In the genomic region with DNA sequence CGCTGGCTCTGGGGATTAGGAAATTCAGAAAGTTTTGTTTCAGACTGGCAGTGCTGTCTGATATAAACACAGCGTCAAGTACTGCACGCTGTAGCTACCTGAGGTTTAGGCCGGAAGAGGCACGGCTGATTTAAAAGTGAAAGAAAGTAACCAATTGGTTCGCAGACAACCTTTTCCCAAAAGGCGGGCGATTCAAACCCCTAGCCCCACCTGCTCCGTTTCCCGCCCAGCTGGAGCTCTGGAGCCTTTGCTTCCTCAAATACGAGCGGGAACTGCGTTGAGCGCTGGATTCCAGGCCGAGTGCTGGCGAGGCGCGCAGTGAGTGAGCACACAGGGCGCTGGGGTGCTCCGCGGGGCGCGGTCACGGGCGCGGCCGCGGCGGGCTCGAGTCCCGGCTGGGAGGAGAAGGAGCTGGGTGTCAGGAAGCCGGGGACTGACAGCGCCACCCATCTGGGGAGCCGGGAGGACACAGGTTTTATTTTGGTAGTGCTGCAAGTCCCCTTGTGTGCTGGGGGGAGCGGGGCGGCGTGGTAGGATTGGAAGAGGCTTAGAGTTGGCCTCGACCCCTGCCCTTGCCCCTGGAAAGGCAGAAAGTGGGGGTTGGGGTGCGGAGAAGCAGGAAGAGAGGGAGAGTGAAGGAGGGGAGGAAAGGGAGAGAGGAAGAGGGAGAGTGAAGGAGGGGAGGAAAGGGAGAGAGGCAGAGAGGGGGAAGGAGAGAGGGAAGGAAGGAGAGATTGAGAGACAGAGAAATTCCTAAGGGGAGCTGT, we compare ENCODE assay signal across 1 cellular context.
TF ChIP-seq lines count a peak whose summit lies in the region.

No MANE protein-coding gene starts in this region.

TF ChIP-seq in H1, 55 proteins besides CTCF, POLR2A, EP300 and RAD21:
- TF ChIP-seq TAF1 (IDR thresholded peaks at IDR 0.05; ENCODE audit: low read depth, low read length) (peak; percentile 49; the same call in 1 of the 2 replicates), HDAC2 (IDR thresholded peaks at IDR 0.05; ENCODE audit: borderline replicate concordance in 1 of 2, low read depth in 2 of 2, low read length in 2 of 2) (peak in 1 of 2 experiments; percentile 98; a peak in 3 of 4 replicates), TEAD4 (IDR thresholded peaks at IDR 0.05; ENCODE audit: low read depth, low read length) (peak; percentile 65), CBX5 (IDR thresholded peaks at IDR 0.05; ENCODE audit: low read depth, low read length) (no peak), BRCA1 (IDR thresholded peaks at IDR 0.05; ENCODE audit: low read depth, low read length) (no peak), BACH1 (IDR thresholded peaks at IDR 0.05; ENCODE audit: low read length) (no peak), CHD1 (IDR thresholded peaks at IDR 0.05; ENCODE audit: low read depth, low read length) (no peak), MAFK (IDR thresholded peaks at IDR 0.05; ENCODE audit: low read depth, low read length) (no peak), GABPA (IDR thresholded peaks at IDR 0.05; ENCODE audit: borderline replicate concordance, insufficient read depth, low read length) (no peak), EZH2 (IDR thresholded peaks at IDR 0.05; ENCODE audit: low read depth, low read length, severe bottlenecking) (no peak), CTBP2 (IDR thresholded peaks at IDR 0.05; ENCODE audit: borderline replicate concordance, insufficient read depth, insufficient read length, low read length) (peak; percentile 80), RXRA (IDR thresholded peaks at IDR 0.05; ENCODE audit: insufficient read depth, low read depth, low read length) (no peak), SRF (IDR thresholded peaks at IDR 0.05; ENCODE audit: low read depth, low read length) (no peak), EGR1 (IDR thresholded peaks at IDR 0.05; ENCODE audit: borderline replicate concordance, low read depth, low read length) (peak; percentile 18; the same call in 1 of the 2 replicates), NANOG (IDR thresholded peaks at IDR 0.05; ENCODE audit: insufficient read depth, low read depth, low read length, poor library complexity, severe bottlenecking) (no peak), SAP30 (IDR thresholded peaks at IDR 0.05; ENCODE audit: insufficient read depth, insufficient replicate concordance, low read length) (peak; percentile 20), PHF8 (conservative IDR thresholded peaks at IDR 0.05; ENCODE audit: low read depth, low read length) (peak; percentile 57), POLR2AphosphoS5 (IDR thresholded peaks at IDR 0.05; ENCODE audit: low read depth, low read length) (no peak), SIN3A (conservative IDR thresholded peaks at IDR 0.05 in 1 of 2, IDR thresholded peaks at IDR 0.05 in 1 of 2; ENCODE audit: low read depth in 1 of 2, low read length in 2 of 2) (peak in 1 of 2 experiments; percentile 61; a peak in 1 of 4 replicates), JUN (IDR thresholded peaks at IDR 0.05; ENCODE audit: low read depth, low read length) (no peak), CEBPB (IDR thresholded peaks at IDR 0.05; ENCODE audit: low read depth, low read length) (no peak), KDM4A (IDR thresholded peaks at IDR 0.05; ENCODE audit: low read depth, low read length, severe bottlenecking) (peak; percentile 89), CREB1 (IDR thresholded peaks at IDR 0.05) (peak; percentile 10; the same call in 1 of the 2 replicates), KDM1A (IDR thresholded peaks at IDR 0.05; ENCODE audit: borderline replicate concordance, low read length) (peak; percentile 39; the same call in 1 of the 2 replicates), FOSL1 (IDR thresholded peaks at IDR 0.05; ENCODE audit: insufficient read depth, low read depth, low read length) (no peak), GTF2F1 (IDR thresholded peaks at IDR 0.05; ENCODE audit: borderline replicate concordance, low read depth, low read length) (peak; percentile 87), TAF7 (optimal IDR thresholded peaks at IDR 0.05; ENCODE audit: borderline replicate concordance, low read depth, low read length) (no peak), YY1 (IDR thresholded peaks at IDR 0.05; ENCODE audit: low read depth, low read length) (no peak), CHD2 (IDR thresholded peaks at IDR 0.05; ENCODE audit: low read length) (no peak), SP2 (IDR thresholded peaks at IDR 0.05; ENCODE audit: low read length) (no peak), NRF1 (IDR thresholded peaks at IDR 0.05; ENCODE audit: low read depth, low read length) (no peak), ZNF274 (IDR thresholded peaks at IDR 0.05; ENCODE audit: borderline replicate concordance, extremely low read depth, low read length) (no peak), TBP (IDR thresholded peaks at IDR 0.05; ENCODE audit: low read depth, low read length) (peak; percentile 64; the same call in 1 of the 2 replicates), KDM5A (IDR thresholded peaks at IDR 0.05; ENCODE audit: low read length) (no peak), POU5F1 (IDR thresholded peaks at IDR 0.05; ENCODE audit: low read depth, low read length) (no peak), RNF2 (IDR thresholded peaks at IDR 0.05; ENCODE audit: borderline replicate concordance, low read depth, low read length, missing control alignments, poor library complexity, severe bottlenecking) (no peak), RFX5 (IDR thresholded peaks at IDR 0.05; ENCODE audit: borderline replicate concordance, low read depth, low read length) (no peak), SIRT6 (IDR thresholded peaks at IDR 0.05; ENCODE audit: low read length) (no peak), CBX8 (IDR thresholded peaks at IDR 0.05; ENCODE audit: borderline replicate concordance, low read depth, low read length) (no peak), RBBP5 (IDR thresholded peaks at IDR 0.05; ENCODE audit: borderline replicate concordance, low read depth, low read length) (peak; percentile 73; the same call in 1 of the 2 replicates), SUZ12 (IDR thresholded peaks at IDR 0.05; ENCODE audit: low read length) (no peak), TCF12 (IDR thresholded peaks at IDR 0.05; ENCODE audit: low read depth, low read length) (peak; percentile 38; the same call in 1 of the 2 replicates), JUND (IDR thresholded peaks at IDR 0.05; ENCODE audit: low read length) (no peak), SP1 (IDR thresholded peaks at IDR 0.05; ENCODE audit: low read depth, low read length) (0 out of 2 replicates have a peak, but pooled peaks have one; percentile 11), SP4 (IDR thresholded peaks at IDR 0.05; ENCODE audit: low read length) (no peak), HDAC6 (IDR thresholded peaks at IDR 0.05; ENCODE audit: low read depth, low read length) (no peak), BCL11A (IDR thresholded peaks at IDR 0.05; ENCODE audit: low read depth in 2 of 2, low read length in 2 of 2) (no peak), ASH2L (IDR thresholded peaks at IDR 0.05; ENCODE audit: low read length) (peak; percentile 98), SIX5 (IDR thresholded peaks at IDR 0.05; ENCODE audit: low read depth, low read length) (no peak)
- TF ChIP-seq, protein P1, sequence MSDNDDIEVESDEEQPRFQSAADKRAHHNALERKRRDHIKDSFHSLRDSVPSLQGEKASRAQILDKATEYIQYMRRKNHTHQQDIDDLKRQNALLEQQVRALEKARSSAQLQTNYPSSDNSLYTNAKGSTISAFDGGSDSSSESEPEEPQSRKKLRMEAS (IDR thresholded peaks at IDR 0.05), result peak; percentile 99
- TF ChIP-seq, protein P2, sequence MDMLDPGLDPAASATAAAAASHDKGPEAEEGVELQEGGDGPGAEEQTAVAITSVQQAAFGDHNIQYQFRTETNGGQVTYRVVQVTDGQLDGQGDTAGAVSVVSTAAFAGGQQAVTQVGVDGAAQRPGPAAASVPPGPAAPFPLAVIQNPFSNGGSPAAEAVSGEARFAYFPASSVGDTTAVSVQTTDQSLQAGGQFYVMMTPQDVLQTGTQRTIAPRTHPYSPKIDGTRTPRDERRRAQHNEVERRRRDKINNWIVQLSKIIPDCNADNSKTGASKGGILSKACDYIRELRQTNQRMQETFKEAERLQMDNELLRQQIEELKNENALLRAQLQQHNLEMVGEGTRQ (IDR thresholded peaks at IDR 0.05; ENCODE audit: low read length), result no peak
- TF ChIP-seq, protein P3, sequence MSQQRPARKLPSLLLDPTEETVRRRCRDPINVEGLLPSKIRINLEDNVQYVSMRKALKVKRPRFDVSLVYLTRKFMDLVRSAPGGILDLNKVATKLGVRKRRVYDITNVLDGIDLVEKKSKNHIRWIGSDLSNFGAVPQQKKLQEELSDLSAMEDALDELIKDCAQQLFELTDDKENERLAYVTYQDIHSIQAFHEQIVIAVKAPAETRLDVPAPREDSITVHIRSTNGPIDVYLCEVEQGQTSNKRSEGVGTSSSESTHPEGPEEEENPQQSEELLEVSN (IDR thresholded peaks at IDR 0.05), result peak; percentile 100
- TF ChIP-seq, protein P4, sequence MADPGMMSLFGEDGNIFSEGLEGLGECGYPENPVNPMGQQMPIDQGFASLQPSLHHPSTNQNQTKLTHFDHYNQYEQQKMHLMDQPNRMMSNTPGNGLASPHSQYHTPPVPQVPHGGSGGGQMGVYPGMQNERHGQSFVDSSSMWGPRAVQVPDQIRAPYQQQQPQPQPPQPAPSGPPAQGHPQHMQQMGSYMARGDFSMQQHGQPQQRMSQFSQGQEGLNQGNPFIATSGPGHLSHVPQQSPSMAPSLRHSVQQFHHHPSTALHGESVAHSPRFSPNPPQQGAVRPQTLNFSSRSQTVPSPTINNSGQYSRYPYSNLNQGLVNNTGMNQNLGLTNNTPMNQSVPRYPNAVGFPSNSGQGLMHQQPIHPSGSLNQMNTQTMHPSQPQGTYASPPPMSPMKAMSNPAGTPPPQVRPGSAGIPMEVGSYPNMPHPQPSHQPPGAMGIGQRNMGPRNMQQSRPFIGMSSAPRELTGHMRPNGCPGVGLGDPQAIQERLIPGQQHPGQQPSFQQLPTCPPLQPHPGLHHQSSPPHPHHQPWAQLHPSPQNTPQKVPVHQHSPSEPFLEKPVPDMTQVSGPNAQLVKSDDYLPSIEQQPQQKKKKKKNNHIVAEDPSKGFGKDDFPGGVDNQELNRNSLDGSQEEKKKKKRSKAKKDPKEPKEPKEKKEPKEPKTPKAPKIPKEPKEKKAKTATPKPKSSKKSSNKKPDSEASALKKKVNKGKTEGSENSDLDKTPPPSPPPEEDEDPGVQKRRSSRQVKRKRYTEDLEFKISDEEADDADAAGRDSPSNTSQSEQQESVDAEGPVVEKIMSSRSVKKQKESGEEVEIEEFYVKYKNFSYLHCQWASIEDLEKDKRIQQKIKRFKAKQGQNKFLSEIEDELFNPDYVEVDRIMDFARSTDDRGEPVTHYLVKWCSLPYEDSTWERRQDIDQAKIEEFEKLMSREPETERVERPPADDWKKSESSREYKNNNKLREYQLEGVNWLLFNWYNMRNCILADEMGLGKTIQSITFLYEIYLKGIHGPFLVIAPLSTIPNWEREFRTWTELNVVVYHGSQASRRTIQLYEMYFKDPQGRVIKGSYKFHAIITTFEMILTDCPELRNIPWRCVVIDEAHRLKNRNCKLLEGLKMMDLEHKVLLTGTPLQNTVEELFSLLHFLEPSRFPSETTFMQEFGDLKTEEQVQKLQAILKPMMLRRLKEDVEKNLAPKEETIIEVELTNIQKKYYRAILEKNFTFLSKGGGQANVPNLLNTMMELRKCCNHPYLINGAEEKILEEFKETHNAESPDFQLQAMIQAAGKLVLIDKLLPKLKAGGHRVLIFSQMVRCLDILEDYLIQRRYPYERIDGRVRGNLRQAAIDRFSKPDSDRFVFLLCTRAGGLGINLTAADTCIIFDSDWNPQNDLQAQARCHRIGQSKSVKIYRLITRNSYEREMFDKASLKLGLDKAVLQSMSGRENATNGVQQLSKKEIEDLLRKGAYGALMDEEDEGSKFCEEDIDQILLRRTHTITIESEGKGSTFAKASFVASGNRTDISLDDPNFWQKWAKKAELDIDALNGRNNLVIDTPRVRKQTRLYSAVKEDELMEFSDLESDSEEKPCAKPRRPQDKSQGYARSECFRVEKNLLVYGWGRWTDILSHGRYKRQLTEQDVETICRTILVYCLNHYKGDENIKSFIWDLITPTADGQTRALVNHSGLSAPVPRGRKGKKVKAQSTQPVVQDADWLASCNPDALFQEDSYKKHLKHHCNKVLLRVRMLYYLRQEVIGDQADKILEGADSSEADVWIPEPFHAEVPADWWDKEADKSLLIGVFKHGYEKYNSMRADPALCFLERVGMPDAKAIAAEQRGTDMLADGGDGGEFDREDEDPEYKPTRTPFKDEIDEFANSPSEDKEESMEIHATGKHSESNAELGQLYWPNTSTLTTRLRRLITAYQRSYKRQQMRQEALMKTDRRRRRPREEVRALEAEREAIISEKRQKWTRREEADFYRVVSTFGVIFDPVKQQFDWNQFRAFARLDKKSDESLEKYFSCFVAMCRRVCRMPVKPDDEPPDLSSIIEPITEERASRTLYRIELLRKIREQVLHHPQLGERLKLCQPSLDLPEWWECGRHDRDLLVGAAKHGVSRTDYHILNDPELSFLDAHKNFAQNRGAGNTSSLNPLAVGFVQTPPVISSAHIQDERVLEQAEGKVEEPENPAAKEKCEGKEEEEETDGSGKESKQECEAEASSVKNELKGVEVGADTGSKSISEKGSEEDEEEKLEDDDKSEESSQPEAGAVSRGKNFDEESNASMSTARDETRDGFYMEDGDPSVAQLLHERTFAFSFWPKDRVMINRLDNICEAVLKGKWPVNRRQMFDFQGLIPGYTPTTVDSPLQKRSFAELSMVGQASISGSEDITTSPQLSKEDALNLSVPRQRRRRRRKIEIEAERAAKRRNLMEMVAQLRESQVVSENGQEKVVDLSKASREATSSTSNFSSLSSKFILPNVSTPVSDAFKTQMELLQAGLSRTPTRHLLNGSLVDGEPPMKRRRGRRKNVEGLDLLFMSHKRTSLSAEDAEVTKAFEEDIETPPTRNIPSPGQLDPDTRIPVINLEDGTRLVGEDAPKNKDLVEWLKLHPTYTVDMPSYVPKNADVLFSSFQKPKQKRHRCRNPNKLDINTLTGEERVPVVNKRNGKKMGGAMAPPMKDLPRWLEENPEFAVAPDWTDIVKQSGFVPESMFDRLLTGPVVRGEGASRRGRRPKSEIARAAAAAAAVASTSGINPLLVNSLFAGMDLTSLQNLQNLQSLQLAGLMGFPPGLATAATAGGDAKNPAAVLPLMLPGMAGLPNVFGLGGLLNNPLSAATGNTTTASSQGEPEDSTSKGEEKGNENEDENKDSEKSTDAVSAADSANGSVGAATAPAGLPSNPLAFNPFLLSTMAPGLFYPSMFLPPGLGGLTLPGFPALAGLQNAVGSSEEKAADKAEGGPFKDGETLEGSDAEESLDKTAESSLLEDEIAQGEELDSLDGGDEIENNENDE (IDR thresholded peaks at IDR 0.05; ENCODE audit: insufficient replicate concordance, low read length), result no peak
- TF ChIP-seq, protein P5, sequence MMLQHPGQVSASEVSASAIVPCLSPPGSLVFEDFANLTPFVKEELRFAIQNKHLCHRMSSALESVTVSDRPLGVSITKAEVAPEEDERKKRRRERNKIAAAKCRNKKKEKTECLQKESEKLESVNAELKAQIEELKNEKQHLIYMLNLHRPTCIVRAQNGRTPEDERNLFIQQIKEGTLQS (IDR thresholded peaks at IDR 0.05; ENCODE audit: insufficient read depth, low read depth, low read length), result no peak
- TF ChIP-seq, protein P6, sequence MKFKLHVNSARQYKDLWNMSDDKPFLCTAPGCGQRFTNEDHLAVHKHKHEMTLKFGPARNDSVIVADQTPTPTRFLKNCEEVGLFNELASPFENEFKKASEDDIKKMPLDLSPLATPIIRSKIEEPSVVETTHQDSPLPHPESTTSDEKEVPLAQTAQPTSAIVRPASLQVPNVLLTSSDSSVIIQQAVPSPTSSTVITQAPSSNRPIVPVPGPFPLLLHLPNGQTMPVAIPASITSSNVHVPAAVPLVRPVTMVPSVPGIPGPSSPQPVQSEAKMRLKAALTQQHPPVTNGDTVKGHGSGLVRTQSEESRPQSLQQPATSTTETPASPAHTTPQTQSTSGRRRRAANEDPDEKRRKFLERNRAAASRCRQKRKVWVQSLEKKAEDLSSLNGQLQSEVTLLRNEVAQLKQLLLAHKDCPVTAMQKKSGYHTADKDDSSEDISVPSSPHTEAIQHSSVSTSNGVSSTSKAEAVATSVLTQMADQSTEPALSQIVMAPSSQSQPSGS (IDR thresholded peaks at IDR 0.05; ENCODE audit: low read length), result 0 out of 2 replicates have a peak, but pooled peaks have one; percentile 16
